ENCODE assay signal across 1 cellular context in the genomic region with DNA sequence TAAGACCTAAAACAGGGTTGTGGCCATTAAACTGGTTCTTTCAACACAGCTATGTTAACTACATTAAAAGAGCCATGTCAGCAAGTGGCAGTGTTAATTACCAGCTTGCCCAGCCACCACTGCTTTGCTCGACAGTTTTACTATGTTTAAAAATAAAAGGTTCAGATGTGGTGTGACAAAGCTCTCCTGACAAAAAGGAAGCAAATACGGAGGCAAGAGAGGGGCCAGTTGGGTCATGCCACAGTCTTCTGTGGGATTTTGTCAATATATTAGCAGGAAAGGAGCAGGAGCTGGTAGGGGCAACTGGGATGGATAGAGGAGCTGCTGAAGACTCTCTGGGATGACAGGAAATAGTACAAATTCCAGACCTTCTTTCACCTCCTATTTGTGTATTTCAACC.
TF ChIP-seq lines count a peak whose summit lies in the region.

No MANE protein-coding gene starts in this region.

TF ChIP-seq in K562, 482 proteins besides CTCF, POLR2A, EP300 and RAD21 (continued from another document):
- TF ChIP-seq, protein P1, sequence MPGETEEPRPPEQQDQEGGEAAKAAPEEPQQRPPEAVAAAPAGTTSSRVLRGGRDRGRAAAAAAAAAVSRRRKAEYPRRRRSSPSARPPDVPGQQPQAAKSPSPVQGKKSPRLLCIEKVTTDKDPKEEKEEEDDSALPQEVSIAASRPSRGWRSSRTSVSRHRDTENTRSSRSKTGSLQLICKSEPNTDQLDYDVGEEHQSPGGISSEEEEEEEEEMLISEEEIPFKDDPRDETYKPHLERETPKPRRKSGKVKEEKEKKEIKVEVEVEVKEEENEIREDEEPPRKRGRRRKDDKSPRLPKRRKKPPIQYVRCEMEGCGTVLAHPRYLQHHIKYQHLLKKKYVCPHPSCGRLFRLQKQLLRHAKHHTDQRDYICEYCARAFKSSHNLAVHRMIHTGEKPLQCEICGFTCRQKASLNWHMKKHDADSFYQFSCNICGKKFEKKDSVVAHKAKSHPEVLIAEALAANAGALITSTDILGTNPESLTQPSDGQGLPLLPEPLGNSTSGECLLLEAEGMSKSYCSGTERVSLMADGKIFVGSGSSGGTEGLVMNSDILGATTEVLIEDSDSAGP (CRISPR knock-in tag; IDR thresholded peaks at IDR 0.05), result no peak
- TF ChIP-seq FOXP1 (CRISPR knock-in tag; IDR thresholded peaks at IDR 0.05), result no peak
- TF ChIP-seq CBFB (CRISPR knock-in tag; IDR thresholded peaks at IDR 0.05), result no peak
- TF ChIP-seq, protein P2, sequence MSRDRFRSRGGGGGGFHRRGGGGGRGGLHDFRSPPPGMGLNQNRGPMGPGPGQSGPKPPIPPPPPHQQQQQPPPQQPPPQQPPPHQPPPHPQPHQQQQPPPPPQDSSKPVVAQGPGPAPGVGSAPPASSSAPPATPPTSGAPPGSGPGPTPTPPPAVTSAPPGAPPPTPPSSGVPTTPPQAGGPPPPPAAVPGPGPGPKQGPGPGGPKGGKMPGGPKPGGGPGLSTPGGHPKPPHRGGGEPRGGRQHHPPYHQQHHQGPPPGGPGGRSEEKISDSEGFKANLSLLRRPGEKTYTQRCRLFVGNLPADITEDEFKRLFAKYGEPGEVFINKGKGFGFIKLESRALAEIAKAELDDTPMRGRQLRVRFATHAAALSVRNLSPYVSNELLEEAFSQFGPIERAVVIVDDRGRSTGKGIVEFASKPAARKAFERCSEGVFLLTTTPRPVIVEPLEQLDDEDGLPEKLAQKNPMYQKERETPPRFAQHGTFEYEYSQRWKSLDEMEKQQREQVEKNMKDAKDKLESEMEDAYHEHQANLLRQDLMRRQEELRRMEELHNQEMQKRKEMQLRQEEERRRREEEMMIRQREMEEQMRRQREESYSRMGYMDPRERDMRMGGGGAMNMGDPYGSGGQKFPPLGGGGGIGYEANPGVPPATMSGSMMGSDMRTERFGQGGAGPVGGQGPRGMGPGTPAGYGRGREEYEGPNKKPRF (IDR thresholded peaks at IDR 0.05; ENCODE audit: low read depth, low read length), result no peak
- TF ChIP-seq MEF2A (IDR thresholded peaks at IDR 0.05; ENCODE audit: control insufficient read depth, low read depth, low read length), result no peak
- TF ChIP-seq ZNF41 (CRISPR knock-in tag; conservative IDR thresholded peaks at IDR 0.05), result no peak
- TF ChIP-seq, protein P3, sequence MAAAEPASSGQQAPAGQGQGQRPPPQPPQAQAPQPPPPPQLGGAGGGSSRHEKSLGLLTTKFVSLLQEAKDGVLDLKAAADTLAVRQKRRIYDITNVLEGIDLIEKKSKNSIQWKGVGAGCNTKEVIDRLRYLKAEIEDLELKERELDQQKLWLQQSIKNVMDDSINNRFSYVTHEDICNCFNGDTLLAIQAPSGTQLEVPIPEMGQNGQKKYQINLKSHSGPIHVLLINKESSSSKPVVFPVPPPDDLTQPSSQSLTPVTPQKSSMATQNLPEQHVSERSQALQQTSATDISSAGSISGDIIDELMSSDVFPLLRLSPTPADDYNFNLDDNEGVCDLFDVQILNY (CRISPR knock-in tag; IDR thresholded peaks at IDR 0.05), result no peak
- TF ChIP-seq ZNF766 (CRISPR knock-in tag; conservative IDR thresholded peaks at IDR 0.05), result no peak
- TF ChIP-seq NCOA1 (IDR thresholded peaks at IDR 0.05; ENCODE audit: low read depth), result no peak
- TF ChIP-seq, protein P4, sequence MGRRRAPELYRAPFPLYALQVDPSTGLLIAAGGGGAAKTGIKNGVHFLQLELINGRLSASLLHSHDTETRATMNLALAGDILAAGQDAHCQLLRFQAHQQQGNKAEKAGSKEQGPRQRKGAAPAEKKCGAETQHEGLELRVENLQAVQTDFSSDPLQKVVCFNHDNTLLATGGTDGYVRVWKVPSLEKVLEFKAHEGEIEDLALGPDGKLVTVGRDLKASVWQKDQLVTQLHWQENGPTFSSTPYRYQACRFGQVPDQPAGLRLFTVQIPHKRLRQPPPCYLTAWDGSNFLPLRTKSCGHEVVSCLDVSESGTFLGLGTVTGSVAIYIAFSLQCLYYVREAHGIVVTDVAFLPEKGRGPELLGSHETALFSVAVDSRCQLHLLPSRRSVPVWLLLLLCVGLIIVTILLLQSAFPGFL (CRISPR knock-in tag; IDR thresholded peaks at IDR 0.05), result no peak
- TF ChIP-seq ZNF436 (CRISPR knock-in tag; IDR thresholded peaks at IDR 0.05), result no peak
- TF ChIP-seq, protein P5, sequence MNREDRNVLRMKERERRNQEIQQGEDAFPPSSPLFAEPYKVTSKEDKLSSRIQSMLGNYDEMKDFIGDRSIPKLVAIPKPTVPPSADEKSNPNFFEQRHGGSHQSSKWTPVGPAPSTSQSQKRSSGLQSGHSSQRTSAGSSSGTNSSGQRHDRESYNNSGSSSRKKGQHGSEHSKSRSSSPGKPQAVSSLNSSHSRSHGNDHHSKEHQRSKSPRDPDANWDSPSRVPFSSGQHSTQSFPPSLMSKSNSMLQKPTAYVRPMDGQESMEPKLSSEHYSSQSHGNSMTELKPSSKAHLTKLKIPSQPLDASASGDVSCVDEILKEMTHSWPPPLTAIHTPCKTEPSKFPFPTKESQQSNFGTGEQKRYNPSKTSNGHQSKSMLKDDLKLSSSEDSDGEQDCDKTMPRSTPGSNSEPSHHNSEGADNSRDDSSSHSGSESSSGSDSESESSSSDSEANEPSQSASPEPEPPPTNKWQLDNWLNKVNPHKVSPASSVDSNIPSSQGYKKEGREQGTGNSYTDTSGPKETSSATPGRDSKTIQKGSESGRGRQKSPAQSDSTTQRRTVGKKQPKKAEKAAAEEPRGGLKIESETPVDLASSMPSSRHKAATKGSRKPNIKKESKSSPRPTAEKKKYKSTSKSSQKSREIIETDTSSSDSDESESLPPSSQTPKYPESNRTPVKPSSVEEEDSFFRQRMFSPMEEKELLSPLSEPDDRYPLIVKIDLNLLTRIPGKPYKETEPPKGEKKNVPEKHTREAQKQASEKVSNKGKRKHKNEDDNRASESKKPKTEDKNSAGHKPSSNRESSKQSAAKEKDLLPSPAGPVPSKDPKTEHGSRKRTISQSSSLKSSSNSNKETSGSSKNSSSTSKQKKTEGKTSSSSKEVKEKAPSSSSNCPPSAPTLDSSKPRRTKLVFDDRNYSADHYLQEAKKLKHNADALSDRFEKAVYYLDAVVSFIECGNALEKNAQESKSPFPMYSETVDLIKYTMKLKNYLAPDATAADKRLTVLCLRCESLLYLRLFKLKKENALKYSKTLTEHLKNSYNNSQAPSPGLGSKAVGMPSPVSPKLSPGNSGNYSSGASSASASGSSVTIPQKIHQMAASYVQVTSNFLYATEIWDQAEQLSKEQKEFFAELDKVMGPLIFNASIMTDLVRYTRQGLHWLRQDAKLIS (CRISPR knock-in tag; IDR thresholded peaks at IDR 0.05), result no peak
- no peak for TF ChIP-seq FOS (IDR thresholded peaks at IDR 0.05; ENCODE audit: extremely low read depth, insufficient read length)
- TF ChIP-seq CBX1 (IDR thresholded peaks at IDR 0.05; ENCODE audit: low read depth), result no peak
- TF ChIP-seq, protein P6, sequence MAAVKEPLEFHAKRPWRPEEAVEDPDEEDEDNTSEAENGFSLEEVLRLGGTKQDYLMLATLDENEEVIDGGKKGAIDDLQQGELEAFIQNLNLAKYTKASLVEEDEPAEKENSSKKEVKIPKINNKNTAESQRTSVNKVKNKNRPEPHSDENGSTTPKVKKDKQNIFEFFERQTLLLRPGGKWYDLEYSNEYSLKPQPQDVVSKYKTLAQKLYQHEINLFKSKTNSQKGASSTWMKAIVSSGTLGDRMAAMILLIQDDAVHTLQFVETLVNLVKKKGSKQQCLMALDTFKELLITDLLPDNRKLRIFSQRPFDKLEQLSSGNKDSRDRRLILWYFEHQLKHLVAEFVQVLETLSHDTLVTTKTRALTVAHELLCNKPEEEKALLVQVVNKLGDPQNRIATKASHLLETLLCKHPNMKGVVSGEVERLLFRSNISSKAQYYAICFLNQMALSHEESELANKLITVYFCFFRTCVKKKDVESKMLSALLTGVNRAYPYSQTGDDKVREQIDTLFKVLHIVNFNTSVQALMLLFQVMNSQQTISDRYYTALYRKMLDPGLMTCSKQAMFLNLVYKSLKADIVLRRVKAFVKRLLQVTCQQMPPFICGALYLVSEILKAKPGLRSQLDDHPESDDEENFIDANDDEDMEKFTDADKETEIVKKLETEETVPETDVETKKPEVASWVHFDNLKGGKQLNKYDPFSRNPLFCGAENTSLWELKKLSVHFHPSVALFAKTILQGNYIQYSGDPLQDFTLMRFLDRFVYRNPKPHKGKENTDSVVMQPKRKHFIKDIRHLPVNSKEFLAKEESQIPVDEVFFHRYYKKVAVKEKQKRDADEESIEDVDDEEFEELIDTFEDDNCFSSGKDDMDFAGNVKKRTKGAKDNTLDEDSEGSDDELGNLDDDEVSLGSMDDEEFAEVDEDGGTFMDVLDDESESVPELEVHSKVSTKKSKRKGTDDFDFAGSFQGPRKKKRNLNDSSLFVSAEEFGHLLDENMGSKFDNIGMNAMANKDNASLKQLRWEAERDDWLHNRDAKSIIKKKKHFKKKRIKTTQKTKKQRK (IDR thresholded peaks at IDR 0.05; ENCODE audit: borderline replicate concordance, low read depth, low read length), result no peak
- TF ChIP-seq ADNP (tag; IDR thresholded peaks at IDR 0.05), result no peak
- TF ChIP-seq NR2F6 (CRISPR knock-in tag; IDR thresholded peaks at IDR 0.05), result no peak
- TF ChIP-seq ZNF764 (CRISPR knock-in tag; IDR thresholded peaks at IDR 0.05; ENCODE audit: low read depth), result no peak
